Comparison of ENCODE assay signal across 13 cellular contexts in genomic region chr21:26800455-26801454, GRCh38. TPM values are rescaled to one million over a fixed set of nuclear protein-coding genes. Genes with fewer than 3 reads are reported as not detected.
A peak's percentile ranks its signal among the peaks of the same experiment; 100 is the strongest.
DNase-seq lines count a peak whose midpoint lies in the region; ATAC-seq, FAIRE-seq and TF ChIP-seq lines count a peak whose summit lies in the region.
"Had no signal": no experiment of that assay in that cellular context is flagged by ENCODE, and none has a peak within 500 bp of the region (broad histone marks: within the 10 kb centered on the region; RNA-seq: fewer than 3 reads in every experiment).

No MANE protein-coding gene starts in this region.

- FAIRE-seq in astrocyte (lab: Jason Lieb, UNC) = no peak
- FAIRE-seq: GM19239 had no signal

- no peak overlapping the region for H2AFZ ChIP-seq in astrocyte (ENCODE audit: low read depth, low read length)

- H3K36me3 Mint-ChIP-seq in astrocyte (ENCODE audit: low read depth, unreplicated experiment) = no peaks in the 10 kb centered on the region
- no peaks in the 10 kb centered on the region for H3K36me3 Mint-ChIP-seq in activated T-cell treated with anti-CD3 and anti-CD28 coated beads, Interleukin-2, amount 50 U/mL, for 4 hours (ENCODE audit: insufficient read depth)

- peak overlapping the region; percentile 9 for H3K4me2 ChIP-seq in astrocyte (ENCODE audit: low read length)

- H3K9me3 ChIP-seq in astrocyte (ENCODE audit: insufficient read depth, low read depth, low read length) (no peaks in the 10 kb centered on the region), heart right ventricle (no peaks in the 10 kb centered on the region)

- H3K36me3 ChIP-seq in astrocyte (ENCODE audit: insufficient read depth, low read length) = no peaks in the 10 kb centered on the region
- no peaks in the 10 kb centered on the region for H3K36me3 ChIP-seq in heart right ventricle

- WGBS in heart right ventricle, 2 donors = 65 to 76% methylated on average over 11 of the region's 11 CpGs

- H4K20me1 ChIP-seq in astrocyte (ENCODE audit: insufficient read depth, low read length) = no peaks in the 10 kb centered on the region

- peaks cover 3% of the 10 kb centered on the region for H3K9me3 Mint-ChIP-seq in astrocyte (ENCODE audit: unreplicated experiment)
- H3K9me3 Mint-ChIP-seq in activated T-cell treated with anti-CD3 and anti-CD28 coated beads, Interleukin-2, amount 50 U/mL, for 4 hours = no peaks in the 10 kb centered on the region
- H3K9me3 Mint-ChIP-seq: activated CD4-positive, alpha-beta T cell treated with anti-CD3 and anti-CD28 coated beads, Interleukin-2, amount 10 ng/mL, durations not matched to agents 24 days and 14 days had no signal

- DNase-seq in AG08395 (ENCODE audit: low spot score) (peak; percentile 31), astrocyte (ENCODE audit: low read depth) (no peak), heart right ventricle (peak in 1 of 2 donors; percentile 71), sciatic nerve (ENCODE audit: low spot score) (no peak), NCI-H510A (lab: John Stamatoyannopoulos, UW) (no peak)
- DNase-seq in activated T-cell treated with anti-CD3 and anti-CD28 coated beads, Interleukin-2, amount 50 U/mL, for 4 hours = no peak
- DNase-seq: activated CD4-positive, alpha-beta T cell treated with anti-CD3 and anti-CD28 coated beads, Interleukin-2, amount 10 ng/mL, durations not matched to agents 24 days and 14 days; activated naive CD4-positive, alpha-beta T cell treated with anti-CD3 and anti-CD28 coated beads, Interleukin-2, amount 50 U/mL, for 16 hours; NCI-H2107 had no signal

- H3K27ac ChIP-seq in astrocyte (ENCODE audit: low read depth, low read length) = no peak overlapping the region
- H3K27ac ChIP-seq in heart right ventricle = peak overlapping the region; percentile 24 to 85 (median 68)

- H3K4me1 Mint-ChIP-seq in astrocyte (ENCODE audit: low read depth, unreplicated experiment) = peaks cover 17% of the 10 kb centered on the region
- no peaks in the 10 kb centered on the region for H3K4me1 Mint-ChIP-seq in activated T-cell treated with anti-CD3 and anti-CD28 coated beads, Interleukin-2, amount 50 U/mL, for 4 hours (ENCODE audit: low read depth)
- H3K4me1 Mint-ChIP-seq: activated CD4-positive, alpha-beta T cell treated with anti-CD3 and anti-CD28 coated beads, Interleukin-2, amount 10 ng/mL, durations not matched to agents 24 days and 14 days had no signal

- no peak for TF ChIP-seq CTCF in astrocyte (IDR thresholded peaks at IDR 0.05; ENCODE audit: insufficient read depth, low read depth, low read length)
- no peak for TF ChIP-seq CTCF in heart right ventricle (IDR thresholded peaks at IDR 0.05)

- peaks cover 3% of the 10 kb centered on the region for H3K4me1 ChIP-seq in astrocyte (ENCODE audit: insufficient read depth, low read length)
- H3K4me1 ChIP-seq in heart right ventricle = peaks cover 0 to 53% (median 21%) of the 10 kb centered on the region in 9 donors

- H3K4me3 ChIP-seq in astrocyte (ENCODE audit: insufficient read depth, low read depth, low read length) (no peak overlapping the region), heart right ventricle (peak overlapping the region in 4 of 10 donors; percentile 4 to 19 (median 9))
- H3K4me3 ChIP-seq: lung had no signal

- H3K27me3 ChIP-seq in astrocyte (ENCODE audit: insufficient read depth, low read length) = no peaks in the 10 kb centered on the region
- H3K27me3 ChIP-seq in heart right ventricle = no peaks in the 10 kb centered on the region

- H3K9ac ChIP-seq in astrocyte (ENCODE audit: low read length) = no peak overlapping the region

- no peaks in the 10 kb centered on the region for H3K79me2 ChIP-seq in astrocyte (ENCODE audit: insufficient read depth, low read length)

- H3K27me3 Mint-ChIP-seq in astrocyte (ENCODE audit: low read depth, unreplicated experiment) = no peaks in the 10 kb centered on the region
- peaks cover 4% of the 10 kb centered on the region for H3K27me3 Mint-ChIP-seq in activated T-cell treated with anti-CD3 and anti-CD28 coated beads, Interleukin-2, amount 50 U/mL, for 4 hours (ENCODE audit: low read depth)

- intact Hi-C loops in heart right ventricle (cut with DNase I) = no loop called here
- intact Hi-C loops in sciatic nerve (cut with DNase I) = no loop called here

- H3K4me3 Mint-ChIP-seq in astrocyte (ENCODE audit: unreplicated experiment) = no peak overlapping the region
- no peak overlapping the region for H3K4me3 Mint-ChIP-seq in activated T-cell treated with anti-CD3 and anti-CD28 coated beads, Interleukin-2, amount 50 U/mL, for 4 hours
- H3K4me3 Mint-ChIP-seq: activated CD4-positive, alpha-beta T cell treated with anti-CD3 and anti-CD28 coated beads, Interleukin-2, amount 10 ng/mL, durations not matched to agents 24 days and 14 days had no signal

- peak overlapping the region; percentile 34 for H3K27ac Mint-ChIP-seq in astrocyte (ENCODE audit: unreplicated experiment)
- H3K27ac Mint-ChIP-seq: activated CD4-positive, alpha-beta T cell treated with anti-CD3 and anti-CD28 coated beads, Interleukin-2, amount 10 ng/mL, durations not matched to agents 24 days and 14 days had no signal

- ATAC-seq in heart right ventricle (peak; percentile 53 to 82 (median 75)), sciatic nerve (peak; percentile 79), HG03432 (IDR thresholded peaks at IDR 0.05; ENCODE audit: unreplicated experiment) (no peak), GM19463 (IDR thresholded peaks at IDR 0.05; ENCODE audit: unreplicated experiment) (no peak)
- ATAC-seq in activated T-cell treated with anti-CD3 and anti-CD28 coated beads, Interleukin-2, amount 50 U/mL, for 4 hours = no peak

RNA-seq across cellular contexts. Expression of gene ADAMTS1, which starts 44.5 kb away (rescaled TPM):
- 139 and 141 TPM in 2 replicates for total RNA-seq in astrocyte
- total RNA-seq in heart right ventricle = 100 to 1,000 TPM in 2 of 10 donors, 10 to 100 TPM in 8; 43.7 to 169 (median 78.1) TPM
- polyA plus RNA-seq in heart right ventricle = 10 to 100 TPM; 20.4 to 29.8 TPM
- 128 TPM for total RNA-seq in sciatic nerve
- total RNA-seq in activated T-cell treated with anti-CD3 and anti-CD28 coated beads, Interleukin-2, amount 50 U/mL, for 4 hours = 1 to 10 TPM in 2 of 3 donors, under 1 TPM in 1; 0.38 to 1.1 (median 1.0) TPM

Comparison
In these comparisons a context has a peak if more than half of its experiments do, and no peak if none do; other contexts are left out.
1. ATAC-seq: peak in heart right ventricle (8 of 8) and sciatic nerve (single experiment); none in activated T-cell treated with anti-CD3 and anti-CD28 coated beads, Interleukin-2, amount 50 U/mL, for 4 hours (0 of 2), HG03432 (single experiment) and GM19463 (single experiment).
2. RNA of gene ADAMTS1, which starts 44.5 kb away (total RNA-seq): 139 to 141 TPM in astrocyte, 128 TPM in sciatic nerve (single experiment) and 43.7 to 169 TPM in heart right ventricle; 0.38 to 1.1 TPM in activated T-cell treated with anti-CD3 and anti-CD28 coated beads, Interleukin-2, amount 50 U/mL, for 4 hours; every median in the first group is over 10 times any median in the second.